Comparison of ENCODE assay signal across 8 cellular contexts in the genomic region with DNA sequence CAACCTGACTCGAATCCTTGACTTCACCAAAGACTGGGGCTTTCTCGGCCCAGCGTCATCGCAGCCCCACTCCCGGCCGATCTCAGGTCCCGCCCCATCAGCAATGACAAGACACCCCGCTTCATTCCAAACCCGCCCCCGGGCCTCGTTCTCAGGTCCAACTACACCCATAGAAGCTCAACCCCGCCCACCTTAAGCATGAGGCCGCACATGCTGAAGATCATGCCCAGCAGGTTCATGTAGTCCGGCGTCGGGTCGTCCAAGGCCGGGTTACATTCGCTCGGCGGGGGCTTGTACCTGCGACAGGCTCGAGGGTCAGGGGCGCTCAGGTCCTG. TPM values are rescaled to one million over a fixed set of nuclear protein-coding genes. Genes with fewer than 3 reads are reported as not detected.
A peak's percentile ranks its signal among the peaks of the same experiment; 100 is the strongest.
DNase-seq lines count a peak whose midpoint lies in the region; ATAC-seq, FAIRE-seq and TF ChIP-seq lines count a peak whose summit lies in the region.

No MANE protein-coding gene starts in this region.

- no peaks in the 10 kb centered on the region for H3K9me3 ChIP-seq in BE2C
- H3K9me3 ChIP-seq in HepG2 (ENCODE audit: low read length), result no peaks in the 10 kb centered on the region

- in situ Hi-C loops in HepG2 (cut with HindIII; ENCODE audit: extremely low pct_ligation_motif_present, low pct_unique_long_range_greater_than_20kb), result no loop called here

- FAIRE-seq in HepG2 (lab: Jason Lieb, UNC), result no peak

- H3K36me3 ChIP-seq in BE2C, result peaks cover 28% of the 10 kb centered on the region
- H3K36me3 ChIP-seq in HepG2 (replicated peaks in 1 of 2; ENCODE audit: control insufficient read depth in 1 of 2, insufficient read depth in 2 of 2, low read length in 2 of 2), result peaks cover 5 to 13% of the 10 kb centered on the region in 2 experiments; a peak in 4 of 5 replicates

- TSS peak; percentile 76 for BruUV-seq in HepG2 (replicated peaks; lab: Mats Ljungman, UMichigan)

- CTCF ChIA-PET in HepG2 (lab: Yijun Ruan, JAX; ENCODE audit: low intra/inter-chr PET ratio, low total read pairs), result no interaction called here

- peak; percentile 10 for ATAC-seq in HepG2
- ATAC-seq in HG02870 (IDR thresholded peaks at IDR 0.05; ENCODE audit: unreplicated experiment), result no peak

- peaks cover 4% of the 10 kb centered on the region for H3K36me3 Mint-ChIP-seq in chondrocyte (ENCODE audit: low read depth)

- H3K4me2 ChIP-seq in HepG2 (ENCODE audit: low read depth, low read length), result peak overlapping the region; percentile 97

- DNase-seq in BE2C (no peak), HT-29 (ENCODE audit: low spot score) (peak; percentile 27), chondrocyte (ENCODE audit: low spot score) (no peak), HepG2 (ENCODE audit: low spot score) (peak; percentile 40), NCI-H1092 (lab: John Stamatoyannopoulos, UW) (no peak)
- DNase-seq in activated CD4-positive, alpha-beta T cell treated with anti-CD3 and anti-CD28 coated beads for 1 hour, result peak; percentile 46
- DNase-seq in stimulated activated CD4-positive, alpha-beta T cell treated with anti-CD3 and anti-CD28 coated beads, Interleukin-2, amount 100 ng/mL, for 48 hours, result peak; percentile 45 to 50

- TF ChIP-seq EP300 in HepG2 (IDR thresholded peaks at IDR 0.05; ENCODE audit: low read depth in 2 of 2, low read length in 2 of 2) (no peak), HepG2 (CRISPR knock-in tag; IDR thresholded peaks at IDR 0.05; ENCODE audit: borderline replicate concordance) (no peak)

- H2AFZ ChIP-seq in HepG2 (ENCODE audit: low read length), result no peak overlapping the region

- peaks cover 34% of the 10 kb centered on the region for H3K79me2 ChIP-seq in HepG2 (ENCODE audit: insufficient read depth, low read length)

- no peaks in the 10 kb centered on the region for H3K27me3 ChIP-seq in BE2C
- H3K27me3 ChIP-seq in HepG2 (ENCODE audit: control insufficient read depth in 1 of 2, insufficient read depth in 2 of 2, low read length in 2 of 2), result no peaks in the 10 kb centered on the region; a peak in 1 of 5 replicates

- H3K4me1 ChIP-seq in BE2C, result no peaks in the 10 kb centered on the region
- H3K4me1 ChIP-seq in HepG2 (ENCODE audit: insufficient read depth, low read length), result peaks cover 43% of the 10 kb centered on the region

- H3K4me3 Mint-ChIP-seq in chondrocyte (ENCODE audit: unreplicated experiment), result peak overlapping the region; percentile 93

- peak overlapping the region; percentile 93 for H3K9ac ChIP-seq in HepG2 (ENCODE audit: insufficient read depth, low read depth, low read length)

- POLR2A ChIA-PET in HepG2 (lab: Yijun Ruan, JAX), result interaction anchor here (0.9 to 1.9 kb wide), 9 partner anchors 9 to 173 kb away, joined by 3 to 16 read pairs (median 4); a partner anchor contains a TSS

- H3K9me3 Mint-ChIP-seq in chondrocyte (ENCODE audit: low read depth), result no peaks in the 10 kb centered on the region

- no peak for TF ChIP-seq CTCF in BE2C (IDR thresholded peaks at IDR 0.05; ENCODE audit: low read depth, low read length)
- no peak for TF ChIP-seq CTCF in chondrocyte (IDR thresholded peaks at IDR 0.05)
- TF ChIP-seq CTCF in HepG2 (CRISPR knock-in tag; IDR thresholded peaks at IDR 0.05), result no peak

- H4K20me1 ChIP-seq in HepG2 (ENCODE audit: insufficient read depth, low read length), result no peaks in the 10 kb centered on the region

- H3K27ac ChIP-seq in HepG2 (ENCODE audit: extremely low read length, insufficient read depth, low read length), result peak overlapping the region; percentile 88

- no peak for TF ChIP-seq RAD21 in HepG2 (CRISPR knock-in tag; IDR thresholded peaks at IDR 0.05)

- 0% methylated on average over 6 of the region's 24 CpGs for WGBS in HepG2 (ENCODE audit: low lambda C conversion rate)

- H3K4me1 Mint-ChIP-seq in chondrocyte (ENCODE audit: low read depth), result peaks cover 45% of the 10 kb centered on the region

- H3K27me3 Mint-ChIP-seq in chondrocyte (ENCODE audit: low read depth), result no peaks in the 10 kb centered on the region

- TF ChIP-seq POLR2A in HepG2 (IDR thresholded peaks at IDR 0.05; ENCODE audit: insufficient read depth in 1 of 2, low read depth in 2 of 2, low read length in 2 of 2), result no peak

- H3K4me3 ChIP-seq in BE2C (ENCODE audit: low read depth, low read length) (peak overlapping the region; percentile 81), HepG2 (replicated peaks in 1 of 3; ENCODE audit: insufficient read depth in 1 of 3, low read depth in 2 of 3, low read length in 3 of 3) (peak overlapping the region; percentile 77 to 96 (median 96))

- intact Hi-C loops in HepG2 (cut with micrococcal nuclease; ENCODE audit: unreplicated experiment), result no loop called here

- peak overlapping the region; percentile 100 for H3K27ac Mint-ChIP-seq in chondrocyte (ENCODE audit: unreplicated experiment)

RNA-seq across cellular contexts. Expression of a gene that starts 2.3 kb away (rescaled TPM):
- 115 TPM for polyA plus RNA-seq in BE2C (2012; ENCODE audit: insufficient read depth, insufficient read length, low read depth)
- total RNA-seq in HT-29 (2014; rRNA removed; shearing (Covaris generic)), result 21.7 and 22.1 TPM in 2 replicates
- 9.6 to 13.5 TPM (median 12.7 TPM) in 3 replicates for total RNA-seq in chondrocyte
- total RNA-seq in HepG2 (2016; rRNA removed; fragmentation: Illumina TruSeq; extraction: Trizol), result 9.9 and 10.7 TPM in 2 replicates
- total RNA-seq in HepG2 (2016; cell fraction: cytosol; rRNA removed; fragmentation: Illumina TruSeq; extraction: Trizol; ENCODE audit: low read depth), result 6.9 and 7.6 TPM in 2 replicates
- total RNA-seq in HepG2 (2016; cell fraction: insoluble cytoplasmic fraction; rRNA removed; fragmentation: Illumina TruSeq; extraction: Trizol), result 11.3 and 11.8 TPM in 2 replicates
- total RNA-seq in HepG2 (2016; cell fraction: membrane; rRNA removed; fragmentation: Illumina TruSeq; extraction: Trizol), result 8.4 and 8.9 TPM in 2 replicates
- total RNA-seq in HepG2 (2016; cell fraction: nucleus; rRNA removed; fragmentation: Illumina TruSeq; extraction: Trizol), result 7.7 and 8.0 TPM in 2 replicates
- polyA plus RNA-seq in HepG2 (2011; rRNA removed), result 4.5 and 5.4 TPM in 2 replicates
- 6.2 and 9.4 TPM in 2 replicates for polyA plus RNA-seq in HepG2 (2011; cell fraction: cytosol; rRNA removed)
- polyA plus RNA-seq in HepG2 (2011; cell fraction: nucleus; rRNA removed), result 11.3 and 12.7 TPM in 2 replicates
- 5.0 and 9.1 TPM in 2 replicates for polyA plus RNA-seq in HepG2 (2012)
- 5.9 and 6.7 TPM in 2 replicates for polyA plus RNA-seq in HepG2 (2016; cell fraction: cytosol; fragmentation: Illumina TruSeq; extraction: Trizol; ENCODE audit: low read depth)
- 11.8 and 12.8 TPM in 2 replicates for polyA plus RNA-seq in HepG2 (2016; cell fraction: insoluble cytoplasmic fraction; fragmentation: Illumina TruSeq; extraction: Trizol; ENCODE audit: low read depth)
- polyA plus RNA-seq in HepG2 (2016; cell fraction: membrane; fragmentation: Illumina TruSeq; extraction: Trizol; ENCODE audit: low read depth), result 8.3 and 8.5 TPM in 2 replicates
- polyA plus RNA-seq in HepG2 (2016; cell fraction: nucleus; fragmentation: Illumina TruSeq; extraction: Trizol; ENCODE audit: insufficient read depth, low read depth), result 13.7 and 15.3 TPM in 2 replicates
- polyA minus RNA-seq in HepG2 (2011; rRNA and poly(A)+ RNA removed; ENCODE audit: low replicate concordance), result 10.4 and 11.3 TPM in 2 replicates
- 1.6 and 2.4 TPM in 2 replicates for polyA minus RNA-seq in HepG2 (2011; cell fraction: cytosol; rRNA and poly(A)+ RNA removed)
- 7.7 and 8.6 TPM in 2 replicates for polyA minus RNA-seq in HepG2 (2011; cell fraction: nucleus; rRNA and poly(A)+ RNA removed)

RNA-seq across cellular contexts. Expression of a gene that starts 2.4 kb away (rescaled TPM):
- polyA plus RNA-seq in BE2C (2012; ENCODE audit: insufficient read depth, insufficient read length, low read depth), result 13.6 TPM
- total RNA-seq in HT-29 (2014; rRNA removed; shearing (Covaris generic)), result 18.4 and 35.1 TPM in 2 replicates
- 86.6 to 104 TPM (median 99.5 TPM) in 3 replicates for total RNA-seq in chondrocyte
- 10.8 and 23.8 TPM in 2 replicates for total RNA-seq in HepG2 (2016; rRNA removed; fragmentation: Illumina TruSeq; extraction: Trizol)
- total RNA-seq in HepG2 (2016; cell fraction: cytosol; rRNA removed; fragmentation: Illumina TruSeq; extraction: Trizol; ENCODE audit: low read depth), result 4.0 and 5.4 TPM in 2 replicates
- 8.6 and 23.6 TPM in 2 replicates for total RNA-seq in HepG2 (2016; cell fraction: insoluble cytoplasmic fraction; rRNA removed; fragmentation: Illumina TruSeq; extraction: Trizol)
- 13.4 and 16.7 TPM in 2 replicates for total RNA-seq in HepG2 (2016; cell fraction: membrane; rRNA removed; fragmentation: Illumina TruSeq; extraction: Trizol)
- total RNA-seq in HepG2 (2016; cell fraction: nucleus; rRNA removed; fragmentation: Illumina TruSeq; extraction: Trizol), result 28.7 and 30.9 TPM in 2 replicates
- 23.6 and 31.8 TPM in 2 replicates for polyA plus RNA-seq in HepG2 (2011; rRNA removed)
- polyA plus RNA-seq in HepG2 (2011; cell fraction: cytosol; rRNA removed), result 26.5 and 29.6 TPM in 2 replicates
- 46.9 and 59.4 TPM in 2 replicates for polyA plus RNA-seq in HepG2 (2011; cell fraction: nucleus; rRNA removed)
- polyA plus RNA-seq in HepG2 (2012), result 38.9 and 46.8 TPM in 2 replicates
- 4.9 and 6.4 TPM in 2 replicates for polyA plus RNA-seq in HepG2 (2016; cell fraction: cytosol; fragmentation: Illumina TruSeq; extraction: Trizol; ENCODE audit: low read depth)
- polyA plus RNA-seq in HepG2 (2016; cell fraction: insoluble cytoplasmic fraction; fragmentation: Illumina TruSeq; extraction: Trizol; ENCODE audit: low read depth), result 10.9 and 14.9 TPM in 2 replicates
- 15.2 and 17.9 TPM in 2 replicates for polyA plus RNA-seq in HepG2 (2016; cell fraction: membrane; fragmentation: Illumina TruSeq; extraction: Trizol; ENCODE audit: low read depth)
- polyA plus RNA-seq in HepG2 (2016; cell fraction: nucleus; fragmentation: Illumina TruSeq; extraction: Trizol; ENCODE audit: insufficient read depth, low read depth), result 43.7 and 53.7 TPM in 2 replicates
- polyA minus RNA-seq in HepG2 (2011; rRNA and poly(A)+ RNA removed; ENCODE audit: low replicate concordance), result 15.2 and 23.5 TPM in 2 replicates
- polyA minus RNA-seq in HepG2 (2011; cell fraction: cytosol; rRNA and poly(A)+ RNA removed), result 8.4 and 16.6 TPM in 2 replicates
- 10.7 and 15.5 TPM in 2 replicates for polyA minus RNA-seq in HepG2 (2011; cell fraction: nucleus; rRNA and poly(A)+ RNA removed)

RNA-seq across cellular contexts. Expression of a gene that starts 12.8 kb away (rescaled TPM):
- polyA plus RNA-seq in BE2C (2012; ENCODE audit: insufficient read depth, insufficient read length, low read depth), result 397 TPM
- 95.0 and 95.4 TPM in 2 replicates for total RNA-seq in HT-29 (2014; rRNA removed; shearing (Covaris generic))
- total RNA-seq in chondrocyte (37.8 to 48.8 TPM (median 47.5 TPM) in 3 replicates), HepG2 (2016; rRNA removed; fragmentation: Illumina TruSeq; extraction: Trizol) (34.8 and 43.3 TPM in 2 replicates)
- total RNA-seq in HepG2 (2016; cell fraction: cytosol; rRNA removed; fragmentation: Illumina TruSeq; extraction: Trizol; ENCODE audit: low read depth), result 18.6 and 20.2 TPM in 2 replicates
- 36.3 and 41.9 TPM in 2 replicates for total RNA-seq in HepG2 (2016; cell fraction: insoluble cytoplasmic fraction; rRNA removed; fragmentation: Illumina TruSeq; extraction: Trizol)
- 18.6 and 23.3 TPM in 2 replicates for total RNA-seq in HepG2 (2016; cell fraction: membrane; rRNA removed; fragmentation: Illumina TruSeq; extraction: Trizol)
- 44.1 and 48.8 TPM in 2 replicates for total RNA-seq in HepG2 (2016; cell fraction: nucleus; rRNA removed; fragmentation: Illumina TruSeq; extraction: Trizol)
- 84.3 and 84.6 TPM in 2 replicates for polyA plus RNA-seq in HepG2 (2011; rRNA removed)
- polyA plus RNA-seq in HepG2 (2011; cell fraction: cytosol; rRNA removed), result 70.3 and 86.4 TPM in 2 replicates
- polyA plus RNA-seq in HepG2 (2011; cell fraction: nucleus; rRNA removed), result 180 and 198 TPM in 2 replicates
- 54.1 and 72.2 TPM in 2 replicates for polyA plus RNA-seq in HepG2 (2012)
- polyA plus RNA-seq in HepG2 (2016; cell fraction: cytosol; fragmentation: Illumina TruSeq; extraction: Trizol; ENCODE audit: low read depth), result 12.2 and 12.4 TPM in 2 replicates
- 34.0 and 35.3 TPM in 2 replicates for polyA plus RNA-seq in HepG2 (2016; cell fraction: insoluble cytoplasmic fraction; fragmentation: Illumina TruSeq; extraction: Trizol; ENCODE audit: low read depth)
- polyA plus RNA-seq in HepG2 (2016; cell fraction: membrane; fragmentation: Illumina TruSeq; extraction: Trizol; ENCODE audit: low read depth), result 12.8 and 13.6 TPM in 2 replicates
- 90.1 and 103 TPM in 2 replicates for polyA plus RNA-seq in HepG2 (2016; cell fraction: nucleus; fragmentation: Illumina TruSeq; extraction: Trizol; ENCODE audit: insufficient read depth, low read depth)
- 80.2 and 94.5 TPM in 2 replicates for polyA minus RNA-seq in HepG2 (2011; rRNA and poly(A)+ RNA removed; ENCODE audit: low replicate concordance)
- 27.8 and 30.4 TPM in 2 replicates for polyA minus RNA-seq in HepG2 (2011; cell fraction: cytosol; rRNA and poly(A)+ RNA removed)
- 56.0 and 62.9 TPM in 2 replicates for polyA minus RNA-seq in HepG2 (2011; cell fraction: nucleus; rRNA and poly(A)+ RNA removed)

RNA-seq across cellular contexts. Expression of a gene that starts 18.9 kb away (rescaled TPM):
- not detected for polyA plus RNA-seq in BE2C (2012; ENCODE audit: insufficient read depth, insufficient read length, low read depth)
- not detected in 2 replicates for total RNA-seq in HT-29 (2014; rRNA removed; shearing (Covaris generic))
- total RNA-seq in chondrocyte (not detected in 3 replicates), HepG2 (2016; rRNA removed; fragmentation: Illumina TruSeq; extraction: Trizol) (not detected in 2 replicates)
- total RNA-seq in HepG2 (2016; cell fraction: cytosol; rRNA removed; fragmentation: Illumina TruSeq; extraction: Trizol; ENCODE audit: low read depth), result not detected in 2 replicates
- not detected in 2 replicates for total RNA-seq in HepG2 (2016; cell fraction: insoluble cytoplasmic fraction; rRNA removed; fragmentation: Illumina TruSeq; extraction: Trizol)
- not detected in 2 replicates for total RNA-seq in HepG2 (2016; cell fraction: membrane; rRNA removed; fragmentation: Illumina TruSeq; extraction: Trizol)
- not detected in 2 replicates for total RNA-seq in HepG2 (2016; cell fraction: nucleus; rRNA removed; fragmentation: Illumina TruSeq; extraction: Trizol)
- not detected in 2 replicates for polyA plus RNA-seq in HepG2 (2011; rRNA removed)
- polyA plus RNA-seq in HepG2 (2011; cell fraction: cytosol; rRNA removed), result not detected in 2 replicates
- 0.82 TPM in 1 of 2 replicates, not detected in the other for polyA plus RNA-seq in HepG2 (2011; cell fraction: nucleus; rRNA removed)
- not detected in 2 replicates for polyA plus RNA-seq in HepG2 (2012)
- not detected in 2 replicates for polyA plus RNA-seq in HepG2 (2016; cell fraction: cytosol; fragmentation: Illumina TruSeq; extraction: Trizol; ENCODE audit: low read depth)
- polyA plus RNA-seq in HepG2 (2016; cell fraction: insoluble cytoplasmic fraction; fragmentation: Illumina TruSeq; extraction: Trizol; ENCODE audit: low read depth), result not detected in 2 replicates
- not detected in 2 replicates for polyA plus RNA-seq in HepG2 (2016; cell fraction: membrane; fragmentation: Illumina TruSeq; extraction: Trizol; ENCODE audit: low read depth)
- not detected in 2 replicates for polyA plus RNA-seq in HepG2 (2016; cell fraction: nucleus; fragmentation: Illumina TruSeq; extraction: Trizol; ENCODE audit: insufficient read depth, low read depth)
- 0.68 and 1.9 TPM in 2 replicates for polyA minus RNA-seq in HepG2 (2011; rRNA and poly(A)+ RNA removed; ENCODE audit: low replicate concordance)
- not detected in 2 replicates for polyA minus RNA-seq in HepG2 (2011; cell fraction: cytosol; rRNA and poly(A)+ RNA removed)
- not detected in 2 replicates for polyA minus RNA-seq in HepG2 (2011; cell fraction: nucleus; rRNA and poly(A)+ RNA removed)

RNA-seq across cellular contexts. Expression of a gene that starts 27.5 kb away (rescaled TPM):
- 15.0 TPM for polyA plus RNA-seq in BE2C (2012; ENCODE audit: insufficient read depth, insufficient read length, low read depth)
- 32.9 and 38.0 TPM in 2 replicates for total RNA-seq in HT-29 (2014; rRNA removed; shearing (Covaris generic))
- total RNA-seq in chondrocyte (5.0 to 11.7 TPM (median 5.2 TPM) in 3 replicates), HepG2 (2016; rRNA removed; fragmentation: Illumina TruSeq; extraction: Trizol) (4.6 and 6.1 TPM in 2 replicates)
- 1.2 and 2.0 TPM in 2 replicates for total RNA-seq in HepG2 (2016; cell fraction: cytosol; rRNA removed; fragmentation: Illumina TruSeq; extraction: Trizol; ENCODE audit: low read depth)
- 3.8 and 6.5 TPM in 2 replicates for total RNA-seq in HepG2 (2016; cell fraction: insoluble cytoplasmic fraction; rRNA removed; fragmentation: Illumina TruSeq; extraction: Trizol)
- 2.3 and 2.8 TPM in 2 replicates for total RNA-seq in HepG2 (2016; cell fraction: membrane; rRNA removed; fragmentation: Illumina TruSeq; extraction: Trizol)
- total RNA-seq in HepG2 (2016; cell fraction: nucleus; rRNA removed; fragmentation: Illumina TruSeq; extraction: Trizol), result 5.5 and 5.9 TPM in 2 replicates
- polyA plus RNA-seq in HepG2 (2011; rRNA removed), result 5.7 and 7.0 TPM in 2 replicates
- polyA plus RNA-seq in HepG2 (2011; cell fraction: cytosol; rRNA removed), result 6.0 and 11.9 TPM in 2 replicates
- polyA plus RNA-seq in HepG2 (2011; cell fraction: nucleus; rRNA removed), result 21.5 and 25.3 TPM in 2 replicates
- polyA plus RNA-seq in HepG2 (2012), result 3.3 TPM in 2 replicates
- 1.7 and 1.9 TPM in 2 replicates for polyA plus RNA-seq in HepG2 (2016; cell fraction: cytosol; fragmentation: Illumina TruSeq; extraction: Trizol; ENCODE audit: low read depth)
- polyA plus RNA-seq in HepG2 (2016; cell fraction: insoluble cytoplasmic fraction; fragmentation: Illumina TruSeq; extraction: Trizol; ENCODE audit: low read depth), result 4.4 and 5.7 TPM in 2 replicates
- polyA plus RNA-seq in HepG2 (2016; cell fraction: membrane; fragmentation: Illumina TruSeq; extraction: Trizol; ENCODE audit: low read depth), result 1.9 and 2.7 TPM in 2 replicates
- polyA plus RNA-seq in HepG2 (2016; cell fraction: nucleus; fragmentation: Illumina TruSeq; extraction: Trizol; ENCODE audit: insufficient read depth, low read depth), result 12.6 and 13.0 TPM in 2 replicates
- polyA minus RNA-seq in HepG2 (2011; rRNA and poly(A)+ RNA removed; ENCODE audit: low replicate concordance), result 10.4 and 13.8 TPM in 2 replicates
- 3.2 and 4.4 TPM in 2 replicates for polyA minus RNA-seq in HepG2 (2011; cell fraction: cytosol; rRNA and poly(A)+ RNA removed)
- 2.7 and 4.4 TPM in 2 replicates for polyA minus RNA-seq in HepG2 (2011; cell fraction: nucleus; rRNA and poly(A)+ RNA removed)

Comparison
In these comparisons a context has a peak if more than half of its experiments do, and no peak if none do; other contexts are left out.
1. DNase-seq: peak in HT-29 (single experiment), activated CD4-positive, alpha-beta T cell treated with anti-CD3 and anti-CD28 coated beads for 1 hour (single experiment), HepG2 (single experiment) and stimulated activated CD4-positive, alpha-beta T cell treated with anti-CD3 and anti-CD28 coated beads, Interleukin-2, amount 100 ng/mL, for 48 hours (2 of 2); none in BE2C (single experiment), chondrocyte (single experiment) and NCI-H1092 (single experiment).